In the genomic region with DNA sequence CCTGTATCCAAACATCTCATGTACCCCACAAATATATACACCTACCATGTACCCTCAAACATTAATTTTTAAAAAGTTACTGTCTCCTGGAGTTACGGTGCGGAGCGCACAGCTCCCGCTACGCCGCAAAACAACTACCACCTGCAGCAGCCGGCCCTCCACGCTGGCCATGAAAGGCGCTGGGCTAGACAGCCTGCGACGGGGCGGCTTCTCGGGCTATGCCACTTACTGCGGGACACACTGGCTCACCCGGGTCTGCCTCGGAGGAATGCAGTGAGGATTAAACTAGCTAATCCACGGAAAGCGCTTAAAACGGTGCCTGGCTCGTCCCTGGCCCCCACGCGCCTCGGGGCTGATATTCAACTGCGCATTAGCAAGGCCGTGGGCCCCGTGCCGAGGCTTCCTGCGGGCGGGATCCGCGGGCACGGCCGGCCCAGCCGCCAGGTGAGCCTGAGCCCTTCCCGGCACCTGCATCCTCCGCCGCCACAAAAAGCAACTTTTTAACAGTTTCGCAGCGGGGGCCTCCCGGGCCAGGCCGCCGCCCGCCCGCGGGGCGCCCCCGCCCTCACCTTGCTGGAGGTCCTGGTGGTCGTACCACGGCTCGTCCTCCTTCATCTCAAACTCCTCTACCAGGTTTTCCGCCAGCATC, we compare ENCODE assay signal across 8 cellular contexts. TPM values are rescaled to one million over a fixed set of nuclear protein-coding genes. Genes with fewer than 3 reads are reported as not detected.
DNase-seq lines count a peak whose midpoint lies in the region; ATAC-seq, FAIRE-seq and TF ChIP-seq lines count a peak whose summit lies in the region.

No MANE protein-coding gene starts in this region.

- H3K4me3 ChIP-seq in AG04449 (ENCODE audit: low read depth, low read length): peak overlapping the region; percentile 79
- H3K4me3 ChIP-seq in mammary epithelial cell (replicated peaks in 1 of 3; ENCODE audit: insufficient read depth in 1 of 3, low read depth in 2 of 3, low read length in 3 of 3): peak overlapping the region; percentile 72 to 84 (median 75)
- peak overlapping the region; percentile 79 for H3K4me3 ChIP-seq in kidney epithelial cell (ENCODE audit: low read depth, low read length)

- peak overlapping the region; percentile 89 for H3K27ac ChIP-seq in mammary epithelial cell (ENCODE audit: insufficient read depth, low read depth, low read length)

- intact Hi-C loops in mammary epithelial cell (cut with micrococcal nuclease): loop anchor here (1.0 to 2.0 kb wide), 2 partner anchors 23 to 25 kb away; no protein-coding TSS in a partner anchor

- no peaks in the 10 kb centered on the region for H3K27me3 ChIP-seq in mammary epithelial cell (ENCODE audit: insufficient read depth, low read length)
- no peaks in the 10 kb centered on the region for H3K27me3 ChIP-seq in kidney epithelial cell (ENCODE audit: control insufficient read depth, insufficient read depth, low read length)

- H3K36me3 Mint-ChIP-seq in T-helper 1 cell treated with Interleukin-12 subunit alpha and Interleukin-12 subunit beta and Interleukin-4 antibody, amounts not matched to agents 30 μg/mL and 1 μg/mL, for 36 hours (ENCODE audit: low read depth): peaks cover 26% of the 10 kb centered on the region

- peaks cover 56% of the 10 kb centered on the region for H3K79me2 ChIP-seq in mammary epithelial cell (ENCODE audit: insufficient read depth, low read length)

- peaks cover 46% of the 10 kb centered on the region for H3K4me1 Mint-ChIP-seq in T-helper 1 cell treated with Interleukin-12 subunit alpha and Interleukin-12 subunit beta and Interleukin-4 antibody, amounts not matched to agents 30 μg/mL and 1 μg/mL, for 36 hours (ENCODE audit: low read depth)

- H3K4me2 ChIP-seq in mammary epithelial cell (ENCODE audit: insufficient read depth, low read depth, low read length): peak overlapping the region; percentile 91

- no TSS peak for BruUV-seq in mammary epithelial cell (replicated peaks; lab: Mats Ljungman, UMichigan)

- H3K36me3 ChIP-seq in mammary epithelial cell (ENCODE audit: insufficient read depth, low read length) (no peaks in the 10 kb centered on the region), kidney epithelial cell (ENCODE audit: control insufficient read depth, insufficient read depth, low read length) (no peaks in the 10 kb centered on the region)

- H3K27ac Mint-ChIP-seq in T-helper 1 cell treated with Interleukin-12 subunit alpha and Interleukin-12 subunit beta and Interleukin-4 antibody, amounts not matched to agents 30 μg/mL and 1 μg/mL, for 36 hours: peak overlapping the region; percentile 91

- dilution Hi-C loops in mammary epithelial cell (cut with HindIII; ENCODE audit: low sequenced_read_pairs): loop anchor here (10.0 kb wide), 1 partner anchor 291 kb away; no protein-coding TSS in a partner anchor

- H4K20me1 ChIP-seq in mammary epithelial cell (ENCODE audit: insufficient read depth, low read length): no peaks in the 10 kb centered on the region

- H3K9me3 Mint-ChIP-seq in T-helper 1 cell treated with Interleukin-12 subunit alpha and Interleukin-12 subunit beta and Interleukin-4 antibody, amounts not matched to agents 30 μg/mL and 1 μg/mL, for 36 hours: no peaks in the 10 kb centered on the region

- peak overlapping the region; percentile 78 for H2AFZ ChIP-seq in mammary epithelial cell (ENCODE audit: low read depth, low read length)

- peak overlapping the region; percentile 97 for H3K4me3 Mint-ChIP-seq in T-helper 1 cell treated with Interleukin-12 subunit alpha and Interleukin-12 subunit beta and Interleukin-4 antibody, amounts not matched to agents 30 μg/mL and 1 μg/mL, for 36 hours

- FAIRE-seq in HTR-8/SVneo (lab: Jason Lieb, UNC): no peak

- TF ChIP-seq CTCF in AG04449 (IDR thresholded peaks at IDR 0.05; ENCODE audit: insufficient read depth, low read length, missing control alignments) (no peak), mammary epithelial cell (conservative IDR thresholded peaks at IDR 0.05 in 1 of 2, IDR thresholded peaks at IDR 0.05 in 1 of 2; ENCODE audit: extremely low read depth in 1 of 2, insufficient read depth in 1 of 2, low read depth in 1 of 2, low read length in 2 of 2) (no peak), kidney epithelial cell (IDR thresholded peaks at IDR 0.05; ENCODE audit: insufficient read depth, low read length, poor library complexity, severe bottlenecking) (no peak)

- CTCF ChIA-PET in AG04449 (lab: Yijun Ruan, JAX) (interaction anchor here (1.0 to 1.4 kb wide), 2 partner anchors 22 to 23 kb away, joined by 3 read pairs; no protein-coding TSS in a partner anchor), mammary epithelial cell (lab: Charles Lee; ENCODE audit: low non-redundant PET) (interaction anchor here (0.5 kb wide), 1 partner anchor 27 kb away, joined by 3 read pairs; no protein-coding TSS in a partner anchor)

- peak; percentile 28 for ATAC-seq in GM18909 (IDR thresholded peaks at IDR 0.05; ENCODE audit: poor library complexity, unreplicated experiment)
- peak; percentile 32 for ATAC-seq in HG03196 (IDR thresholded peaks at IDR 0.05; ENCODE audit: unreplicated experiment)

- peak overlapping the region; percentile 85 for H3K9ac ChIP-seq in mammary epithelial cell (ENCODE audit: insufficient read depth, low read length)

- in situ Hi-C loops in mammary epithelial cell (cut with MboI; ENCODE audit: low sequenced_read_pairs in 2 of 2): no loop called here

- H3K4me1 ChIP-seq in mammary epithelial cell (ENCODE audit: insufficient read depth, low read length): peaks cover 45% of the 10 kb centered on the region

- no peaks in the 10 kb centered on the region for H3K27me3 Mint-ChIP-seq in T-helper 1 cell treated with Interleukin-12 subunit alpha and Interleukin-12 subunit beta and Interleukin-4 antibody, amounts not matched to agents 30 μg/mL and 1 μg/mL, for 36 hours (ENCODE audit: low read depth)

- POLR2A ChIA-PET in AG04449 (lab: Yijun Ruan, JAX): interaction anchor here (0.7 to 1.2 kb wide), 3 partner anchors 14 to 64 kb away, joined by 3 to 4 read pairs (median 3); no protein-coding TSS in a partner anchor

- DNase-seq in AG04449 (ENCODE audit: low read depth, low spot score) (no peak), mammary epithelial cell (no peak), kidney epithelial cell (ENCODE audit: low read depth) (no peak), HTR-8/SVneo (ENCODE audit: insufficient read length, low spot score) (no peak)
- DNase-seq in stimulated activated CD4-positive, alpha-beta T cell treated with anti-CD3 and anti-CD28 coated beads, Interleukin-4, amount 100 ng/mL, for 4 hours: peak; percentile 19 to 30

- H3K9me3 ChIP-seq in mammary epithelial cell (replicated peaks; ENCODE audit: insufficient read depth, low read length): no peaks in the 10 kb centered on the region

- under 1% methylated on average over 21 of the region's 51 CpGs for WGBS in mammary epithelial cell (ENCODE audit: low coverage, missing lambda C conversion rate)

RNA-seq across cellular contexts. Expression of gene CDR2, which starts 0.6 kb away (rescaled TPM):
- 10 to 100 TPM; 31.3 to 32.3 TPM for total RNA-seq in mammary epithelial cell
- 27.2 TPM for polyA plus RNA-seq in mammary epithelial cell
- polyA minus RNA-seq in mammary epithelial cell: 14.1 TPM
- total RNA-seq in kidney epithelial cell: 27.0 and 29.6 TPM in 2 replicates

Comparison
In these comparisons a context has a peak if more than half of its experiments do, and no peak if none do; other contexts are left out.
1. DNase-seq: peak in stimulated activated CD4-positive, alpha-beta T cell treated with anti-CD3 and anti-CD28 coated beads, Interleukin-4, amount 100 ng/mL, for 4 hours (2 of 2); none in AG04449 (single experiment), mammary epithelial cell (single experiment), kidney epithelial cell (single experiment) and HTR-8/SVneo (single experiment).
2. Peak in every context shown above with its lines, with median percentiles within 50 percentile points of each other: H3K4me3 ChIP-seq.